ENCODE assay signal across 8 cellular contexts in the genomic region with DNA sequence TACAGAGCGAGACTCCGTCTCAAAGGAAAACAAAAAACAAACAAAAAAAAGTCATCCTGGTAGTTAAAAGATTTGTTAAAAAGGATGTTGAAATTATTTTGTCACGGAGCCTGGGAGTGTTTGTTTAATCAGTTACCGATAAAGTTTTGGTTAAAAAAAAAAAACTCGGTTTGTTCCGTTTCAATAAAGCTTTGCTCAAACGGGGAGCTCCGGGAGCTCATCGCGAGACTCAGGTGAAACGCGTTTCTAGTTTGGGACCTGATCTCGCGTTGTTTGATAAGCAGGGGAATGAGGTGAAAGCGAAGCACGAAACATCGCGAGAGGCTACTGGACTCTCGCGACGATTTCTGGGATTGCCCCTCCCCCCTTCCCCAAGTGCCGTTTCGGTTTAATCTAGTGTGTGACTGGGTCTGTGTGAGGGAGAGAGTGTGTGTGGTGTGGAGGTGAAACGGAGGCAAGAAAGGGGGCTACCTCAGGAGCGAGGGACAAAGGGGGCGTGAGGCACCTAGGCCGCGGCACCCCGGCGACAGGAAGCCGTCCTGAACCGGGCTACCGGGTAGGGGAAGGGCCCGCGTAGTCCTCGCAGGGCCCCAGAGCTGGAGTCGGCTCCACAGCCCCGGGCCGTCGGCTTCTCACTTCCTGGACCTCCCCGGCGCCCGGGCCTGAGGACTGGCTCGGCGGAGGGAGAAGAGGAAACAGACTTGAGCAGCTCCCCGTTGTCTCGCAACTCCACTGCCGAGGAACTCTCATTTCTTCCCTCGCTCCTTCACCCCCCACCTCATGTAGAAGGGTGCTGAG. TPM values are rescaled to one million over a fixed set of nuclear protein-coding genes. Genes with fewer than 3 reads are reported as not detected.
A peak's percentile ranks its signal among the peaks of the same experiment; 100 is the strongest.
DNase-seq lines count a peak whose midpoint lies in the region; ATAC-seq and TF ChIP-seq lines count a peak whose summit lies in the region.

A gene (plus strand): TSS at position 374 of the 798 bp plus-strand sequence. CDS start 586 bp downstream, outside the sequence.

- peaks cover 26% of the 10 kb centered on the region for H3K4me1 Mint-ChIP-seq in activated naive CD8-positive, alpha-beta T cell treated with anti-CD3 and anti-CD28 coated beads, Interleukin-2, amount 10 ng/mL, durations not matched to agents 7 days and 5 days
- peaks cover 31% of the 10 kb centered on the region for H3K4me1 Mint-ChIP-seq in osteocyte (ENCODE audit: unreplicated experiment)

- TF ChIP-seq CTCF in GM10248 (IDR thresholded peaks at IDR 0.05; ENCODE audit: control extremely low read depth, extremely low read depth, low read depth, missing control alignments) (no peak), SU-DHL-6 (IDR thresholded peaks at IDR 0.05; ENCODE audit: insufficient read depth, low read length, poor library complexity, severe bottlenecking) (no peak), osteocyte (IDR thresholded peaks at IDR 0.05) (no peak)

- no peaks in the 10 kb centered on the region for H3K36me3 ChIP-seq in SU-DHL-6 (ENCODE audit: low read length)
- no peaks in the 10 kb centered on the region for H3K36me3 ChIP-seq in thymus (ENCODE audit: control insufficient read depth, insufficient read depth)

- H3K27ac ChIP-seq in SU-DHL-6 (ENCODE audit: low read depth, low read length) (peak within 1 kb of the TSS; percentile 73), thymus (ENCODE audit: low read depth) (peak within 1 kb of the TSS; percentile 98)

- CTCF ChIA-PET in GM10248 (lab: Yijun Ruan, JAX) = interaction anchor here (0.9 to 3.0 kb wide), 4 partner anchors 10 to 27 kb away, joined by 3 to 9 read pairs (median 4); a partner anchor contains a TSS

- peak; percentile 99 for DNase-seq in GM10248 (ENCODE audit: extremely low spot score)
- peak; percentile 94 for DNase-seq in NCI-H128 (lab: John Stamatoyannopoulos, UW; ENCODE audit: unreplicated experiment)
- peak; percentile 90 for DNase-seq in activated naive CD8-positive, alpha-beta T cell treated with anti-CD3 and anti-CD28 coated beads, Interleukin-2, amount 10 ng/mL, durations not matched to agents 7 days and 5 days
- peak; percentile 89 to 99 (median 96) for DNase-seq in head of caudate nucleus
- peak; percentile 97 for DNase-seq in osteocyte (ENCODE audit: extremely low spot score, unreplicated experiment)

- no peaks in the 10 kb centered on the region for H3K4me1 ChIP-seq in thymus (ENCODE audit: control insufficient read depth, insufficient read depth, low read length)

- peak within 1 kb of the TSS; percentile 99 for H3K27ac Mint-ChIP-seq in activated naive CD8-positive, alpha-beta T cell treated with anti-CD3 and anti-CD28 coated beads, Interleukin-2, amount 10 ng/mL, durations not matched to agents 7 days and 5 days
- peak within 1 kb of the TSS; percentile 98 for H3K27ac Mint-ChIP-seq in osteocyte (ENCODE audit: unreplicated experiment)

- H3K4me2 ChIP-seq in SU-DHL-6 (ENCODE audit: low read depth, low read length, poor library complexity, severe bottlenecking) = peak within 1 kb of the TSS; percentile 92

- H3K27me3 Mint-ChIP-seq in activated naive CD8-positive, alpha-beta T cell treated with anti-CD3 and anti-CD28 coated beads, Interleukin-2, amount 10 ng/mL, durations not matched to agents 7 days and 5 days = no peaks in the 10 kb centered on the region
- no peaks in the 10 kb centered on the region for H3K27me3 Mint-ChIP-seq in osteocyte (ENCODE audit: unreplicated experiment)

- H3K9ac ChIP-seq in SU-DHL-6 (ENCODE audit: low read length) = peak within 1 kb of the TSS; percentile 94

- H3K9me3 ChIP-seq in SU-DHL-6 (ENCODE audit: insufficient read depth, low read length) (no peaks in the 10 kb centered on the region), thymus (ENCODE audit: control insufficient read depth) (no peaks in the 10 kb centered on the region)

- H3K27me3 ChIP-seq in SU-DHL-6 (ENCODE audit: low read length) (no peaks in the 10 kb centered on the region), thymus (ENCODE audit: control insufficient read depth, insufficient read depth) (no peaks in the 10 kb centered on the region)

- 1% methylated on average over 49 of the region's 49 CpGs for WGBS in thymus

- peak within 1 kb of the TSS; percentile 96 for H3K4me3 Mint-ChIP-seq in activated naive CD8-positive, alpha-beta T cell treated with anti-CD3 and anti-CD28 coated beads, Interleukin-2, amount 10 ng/mL, durations not matched to agents 7 days and 5 days
- peak within 1 kb of the TSS; percentile 95 for H3K4me3 Mint-ChIP-seq in osteocyte (ENCODE audit: unreplicated experiment)

- POLR2A ChIA-PET in GM10248 (lab: Yijun Ruan, JAX) = interaction anchor here (0.6 to 2.2 kb wide), 6 partner anchors 8 to 26 kb away, joined by 4 to 23 read pairs (median 9); a partner anchor contains a TSS
- POLR2A ChIA-PET in activated naive CD8-positive, alpha-beta T cell treated with anti-CD3 and anti-CD28 coated beads, Interleukin-2, amount 10 ng/mL, durations not matched to agents 7 days and 5 days (lab: Charles Lee) = interaction anchor here (0.6 to 5.1 kb wide), 17 partner anchors 10 to 560 kb away, joined by 3 to 122 read pairs (median 3); a partner anchor contains a TSS

- peaks cover 11% of the 10 kb centered on the region for H4K20me1 ChIP-seq in SU-DHL-6 (ENCODE audit: low read depth, low read length)

- H3K4me3 ChIP-seq in SU-DHL-6 (ENCODE audit: insufficient read depth, low read length, poor library complexity, severe bottlenecking) = peak within 1 kb of the TSS; percentile 70
- H3K4me3 ChIP-seq in thymus (ENCODE audit: low read length) = peak within 1 kb of the TSS; percentile 79

- H3K36me3 Mint-ChIP-seq in activated naive CD8-positive, alpha-beta T cell treated with anti-CD3 and anti-CD28 coated beads, Interleukin-2, amount 10 ng/mL, durations not matched to agents 7 days and 5 days = peaks cover 13% of the 10 kb centered on the region
- peaks cover 2% of the 10 kb centered on the region for H3K36me3 Mint-ChIP-seq in osteocyte (ENCODE audit: unreplicated experiment)

- peaks cover 8% of the 10 kb centered on the region; the same call in 1 of the 2 replicates for H3F3A ChIP-seq in SU-DHL-6 (ENCODE audit: insufficient read depth)

- intact Hi-C loops in head of caudate nucleus (cut with DNase I) = no loop called here

- peaks cover 49% of the 10 kb centered on the region for H3K79me2 ChIP-seq in SU-DHL-6 (ENCODE audit: insufficient read depth, low read length)

- H3K9me3 Mint-ChIP-seq in activated naive CD8-positive, alpha-beta T cell treated with anti-CD3 and anti-CD28 coated beads, Interleukin-2, amount 10 ng/mL, durations not matched to agents 7 days and 5 days = no peaks in the 10 kb centered on the region
- no peaks in the 10 kb centered on the region for H3K9me3 Mint-ChIP-seq in osteocyte (ENCODE audit: unreplicated experiment)

- peak; percentile 71 for ATAC-seq in HG02642 (IDR thresholded peaks at IDR 0.05; ENCODE audit: poor library complexity, unreplicated experiment)
- peak; percentile 85 for ATAC-seq in activated naive CD8-positive, alpha-beta T cell treated with anti-CD3 and anti-CD28 coated beads, Interleukin-2, amount 10 ng/mL, durations not matched to agents 7 days and 5 days (ENCODE audit: low read depth)

- H2AFZ ChIP-seq in SU-DHL-6 (ENCODE audit: low read depth, low read length, severe bottlenecking) = peak within 1 kb of the TSS; percentile 92

- no peaks in the 10 kb centered on the region for H3K9me2 ChIP-seq in SU-DHL-6 (replicated peaks; ENCODE audit: insufficient read depth, low read length)

RNA-seq across cellular contexts. Expression of the gene that starts here (rescaled TPM):
- 10 to 100 TPM; 86.6 to 87.6 TPM for total RNA-seq in activated naive CD8-positive, alpha-beta T cell treated with anti-CD3 and anti-CD28 coated beads, Interleukin-2, amount 10 ng/mL, durations not matched to agents 7 days and 5 days
- 57.4 and 59.0 TPM in 2 replicates for total RNA-seq in osteocyte
- polyA plus RNA-seq in thymus = 14.2 TPM

Comparison
In these comparisons a context has a peak if more than half of its experiments do, and no peak if none do; other contexts are left out.
1. Peak in every context shown above with its lines: DNase-seq, ATAC-seq, H3K4me3 ChIP-seq and H3K27ac ChIP-seq.